In the genomic region with DNA sequence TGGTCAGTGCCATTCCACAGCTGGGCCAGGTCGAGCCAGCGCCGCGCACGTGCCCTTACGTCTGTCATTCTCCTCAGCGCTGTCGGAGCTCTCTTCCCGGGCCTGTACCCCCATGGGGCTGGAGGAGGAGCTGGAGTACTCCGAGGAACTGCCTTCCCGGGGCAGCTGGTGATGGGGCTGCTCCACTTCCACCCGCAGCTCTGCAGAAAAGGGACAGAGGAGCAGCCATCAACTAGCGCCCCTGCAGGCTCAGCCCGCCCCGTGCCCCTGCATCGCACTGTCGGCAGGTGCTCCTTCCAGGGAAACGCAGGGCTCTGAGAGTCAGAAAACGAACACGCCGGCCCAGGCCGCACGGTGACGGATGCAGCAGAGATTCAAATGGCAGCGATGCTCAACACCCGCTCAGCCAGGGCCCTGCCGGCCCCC, we compare ENCODE assay signal across 20 cellular contexts.
"Had no signal": no experiment of that assay in that cellular context is flagged by ENCODE, and none has a peak within 500 bp of the region (broad histone marks: within the 10 kb centered on the region; RNA-seq: fewer than 3 reads in every experiment).

No MANE protein-coding gene starts in this region.

- H3K27ac Mint-ChIP-seq: stimulated activated memory B cell treated with anti-CD40 and anti-IgM and Interleukin-4, amounts not matched to agents 10 μg/mL and 1 μg/mL and 100 μg/mL, for 72 hours had no signal

- DNase-seq: cortex of kidney; effector memory CD4-positive, alpha-beta T cell; erythroblast; foreskin keratinocyte; kidney; left cardiac atrium; left ventricle myocardium superior; mesendoderm; right cardiac atrium; stimulated activated CD4-positive, alpha-beta T cell treated with anti-CD3 and anti-CD28 coated beads, Interleukin-4, amount 100 ng/mL, for 1 hour; stimulated activated CD8-positive, alpha-beta memory T cell treated with anti-CD3 and anti-CD28 coated beads, Interleukin-4, amount 100 ng/mL, for 48 hours; uterus had no signal

- H3K27me3 ChIP-seq: foreskin keratinocyte, hepatocyte, tibial artery, upper lobe of left lung, uterus had no signal

- H3K4me1 Mint-ChIP-seq: stimulated activated memory B cell treated with anti-CD40 and anti-IgM and Interleukin-4, amounts not matched to agents 10 μg/mL and 1 μg/mL and 100 μg/mL, for 72 hours had no signal

- ATAC-seq: foreskin keratinocyte; left cardiac atrium; left ventricle myocardium superior; naive thymus-derived CD8-positive, alpha-beta T cell; right cardiac atrium; stimulated activated memory B cell treated with anti-CD40 and anti-IgM and Interleukin-4, amounts not matched to agents 10 μg/mL and 1 μg/mL and 100 μg/mL, for 72 hours had no signal

- H3K4me1 ChIP-seq: foreskin keratinocyte, tibial artery, uterus had no signal

- FAIRE-seq: endothelial cell of umbilical vein, kidney had no signal

- H3K9me3 Mint-ChIP-seq: naive thymus-derived CD8-positive, alpha-beta T cell; stimulated activated memory B cell treated with anti-CD40 and anti-IgM and Interleukin-4, amounts not matched to agents 10 μg/mL and 1 μg/mL and 100 μg/mL, for 72 hours; stimulated activated naive CD8-positive, alpha-beta T cell treated with anti-CD3 and anti-CD28 coated beads, Interleukin-15, Interleukin-2, amounts not matched to agents 100 ng/mL and 50 ng/mL, for 24 hours had no signal

- H3K4me2 ChIP-seq: hepatocyte, smooth muscle cell had no signal

- H3K4me3 ChIP-seq: hepatocyte, smooth muscle cell, tibial artery, upper lobe of left lung, uterus had no signal

- H3K9me3 ChIP-seq: tibial artery, upper lobe of left lung, uterus had no signal

- H2AFZ ChIP-seq: hepatocyte had no signal

- H3K27me3 Mint-ChIP-seq: naive thymus-derived CD8-positive, alpha-beta T cell; stimulated activated naive CD8-positive, alpha-beta T cell treated with anti-CD3 and anti-CD28 coated beads, Interleukin-15, Interleukin-2, amounts not matched to agents 100 ng/mL and 50 ng/mL, for 24 hours had no signal

- H3K36me3 ChIP-seq: uterus had no signal

- H3K27ac ChIP-seq: foreskin keratinocyte, hepatocyte, tibial artery, upper lobe of left lung, uterus had no signal

- H3K4me3 Mint-ChIP-seq: naive thymus-derived CD8-positive, alpha-beta T cell; stimulated activated memory B cell treated with anti-CD40 and anti-IgM and Interleukin-4, amounts not matched to agents 10 μg/mL and 1 μg/mL and 100 μg/mL, for 72 hours; stimulated activated naive CD8-positive, alpha-beta T cell treated with anti-CD3 and anti-CD28 coated beads, Interleukin-15, Interleukin-2, amounts not matched to agents 100 ng/mL and 50 ng/mL, for 24 hours had no signal
